Comparison of ENCODE assay signal across 26 cellular contexts in genomic region chr9:82491604-82492003, GRCh38.
"Had no signal": no experiment of that assay in that cellular context is flagged by ENCODE, and none has a peak within 500 bp of the region (broad histone marks: within the 10 kb centered on the region; RNA-seq: fewer than 3 reads in every experiment).

No MANE protein-coding gene starts in this region.

- H3K27ac Mint-ChIP-seq: naive thymus-derived CD8-positive, alpha-beta T cell; nephron; stimulated activated effector memory CD8-positive, alpha-beta T cell treated with anti-CD3 and anti-CD28 coated beads, Interleukin-12 subunit alpha, Interleukin-12 subunit beta, amount 100 ng/mL, for 72 hours; stimulated activated naive CD8-positive, alpha-beta T cell treated with anti-CD3 and anti-CD28 coated beads, Interleukin-15, Interleukin-2, amounts not matched to agents 100 ng/mL and 50 ng/mL, for 24 hours; type B pancreatic cell had no signal

- H3K27me3 Mint-ChIP-seq: stimulated activated naive CD8-positive, alpha-beta T cell treated with anti-CD3 and anti-CD28 coated beads, Interleukin-15, Interleukin-2, amounts not matched to agents 100 ng/mL and 50 ng/mL, for 24 hours had no signal

- ATAC-seq: naive thymus-derived CD8-positive, alpha-beta T cell; pancreas; right cardiac atrium; sciatic nerve; stimulated activated effector memory CD8-positive, alpha-beta T cell treated with anti-CD3 and anti-CD28 coated beads, Interleukin-12 subunit alpha, Interleukin-12 subunit beta, amount 100 ng/mL, for 72 hours had no signal

- H3K27ac ChIP-seq: pancreas, prostate gland, skin epidermis, spleen, suprapubic skin, thoracic aorta, tibial nerve, uterus had no signal

- H3K27me3 ChIP-seq: pancreas, spleen, suprapubic skin, tibial nerve, uterus had no signal

- H3K9me3 ChIP-seq: left ventricle myocardium inferior, pancreas, prostate gland, spleen, suprapubic skin, thoracic aorta, tibial nerve, uterus had no signal

- DNase-seq: islet precursor cell; left ventricle myocardium inferior; mesendoderm; midbrain; naive thymus-derived CD8-positive, alpha-beta T cell; nucleus accumbens; pancreas; posterior cingulate gyrus; retina; right cardiac atrium; spleen; stimulated activated CD4-positive, alpha-beta T cell treated with anti-CD3 and anti-CD28 coated beads, Interleukin-4, amount 100 ng/mL, for 24 hours; stimulated activated naive CD4-positive, alpha-beta T cell; uterus had no signal

- H3K4me3 ChIP-seq: left ventricle myocardium inferior, lung, pancreas, prostate gland, skin epidermis, spleen, suprapubic skin, thoracic aorta, tibial nerve, uterus had no signal

- H3K36me3 Mint-ChIP-seq: stimulated activated effector memory CD8-positive, alpha-beta T cell treated with anti-CD3 and anti-CD28 coated beads, Interleukin-12 subunit alpha, Interleukin-12 subunit beta, amount 100 ng/mL, for 72 hours; type B pancreatic cell had no signal

- H3K4me3 Mint-ChIP-seq: naive thymus-derived CD8-positive, alpha-beta T cell; nephron; neural crest cell; stimulated activated effector memory CD8-positive, alpha-beta T cell treated with anti-CD3 and anti-CD28 coated beads, Interleukin-12 subunit alpha, Interleukin-12 subunit beta, amount 100 ng/mL, for 72 hours; stimulated activated naive CD8-positive, alpha-beta T cell treated with anti-CD3 and anti-CD28 coated beads, Interleukin-15, Interleukin-2, amounts not matched to agents 100 ng/mL and 50 ng/mL, for 24 hours; type B pancreatic cell had no signal

- H3K36me3 ChIP-seq: left ventricle myocardium inferior, pancreas, prostate gland, spleen, suprapubic skin, thoracic aorta, tibial nerve, uterus had no signal

- H3K9me3 Mint-ChIP-seq: stimulated activated naive CD8-positive, alpha-beta T cell treated with anti-CD3 and anti-CD28 coated beads, Interleukin-15, Interleukin-2, amounts not matched to agents 100 ng/mL and 50 ng/mL, for 24 hours had no signal

- H3K4me1 ChIP-seq: prostate gland, uterus had no signal

- H3K4me1 Mint-ChIP-seq: naive thymus-derived CD8-positive, alpha-beta T cell; stimulated activated effector memory CD8-positive, alpha-beta T cell treated with anti-CD3 and anti-CD28 coated beads, Interleukin-12 subunit alpha, Interleukin-12 subunit beta, amount 100 ng/mL, for 72 hours had no signal
